In the genomic region with DNA sequence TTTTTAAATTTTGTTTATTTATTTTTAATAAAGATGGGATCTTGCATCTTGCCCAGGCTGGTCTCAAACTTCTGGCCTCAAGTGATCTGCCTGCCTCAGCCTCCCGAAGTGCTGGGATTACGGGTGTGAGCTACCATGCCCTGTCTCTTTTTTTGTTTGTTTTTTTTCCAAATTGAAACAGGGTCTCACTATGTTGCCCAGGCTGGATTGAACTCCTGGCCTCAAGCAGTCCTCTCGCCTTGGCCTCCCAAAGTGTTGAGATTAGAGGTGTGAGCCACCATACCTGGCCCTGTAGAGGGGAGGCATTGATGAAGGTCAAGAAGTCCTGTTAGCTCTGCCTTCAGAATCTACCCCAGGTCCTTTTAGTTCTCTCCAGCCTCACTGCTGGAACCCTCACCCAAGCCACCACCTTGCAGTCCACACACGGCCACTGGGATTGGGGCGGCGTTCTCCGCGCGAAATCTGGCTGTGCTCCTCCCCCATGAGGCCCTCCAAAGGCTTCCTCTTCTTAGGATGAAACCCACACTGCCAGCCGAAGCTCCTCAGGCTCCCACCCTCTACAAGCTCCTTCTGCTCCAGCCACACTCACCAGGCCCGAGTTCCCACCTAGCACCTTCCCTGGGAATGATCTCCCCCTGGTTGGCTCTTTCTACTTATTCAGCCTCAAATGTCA, we compare ENCODE assay signal across 11 cellular contexts. TPM values are rescaled to one million over a fixed set of nuclear protein-coding genes. Genes with fewer than 3 reads are reported as not detected.
DNase-seq lines count a peak whose midpoint lies in the region; ATAC-seq and TF ChIP-seq lines count a peak whose summit lies in the region.
"Had no signal": no experiment of that assay in that cellular context is flagged by ENCODE, and none has a peak within 500 bp of the region (broad histone marks: within the 10 kb centered on the region; RNA-seq: fewer than 3 reads in every experiment).

No MANE protein-coding gene starts in this region.

- H3K4me1 ChIP-seq in mesenchymal stem cell (ENCODE audit: control insufficient read depth, insufficient read depth, low read depth, low read length) (peaks cover 53% of the 10 kb centered on the region), thyroid gland (peaks cover 52 to 81% of the 10 kb centered on the region in 2 donors)

- H3K9me3 Mint-ChIP-seq in T-helper 2 cell treated with Interferon-gamma antibody and Interleukin-4, amounts not matched to agents 5 μg/mL and 100 μg/mL, for 36 hours = peaks cover 5% of the 10 kb centered on the region
- H3K9me3 Mint-ChIP-seq in central memory CD8-positive, alpha-beta T cell = no peaks in the 10 kb centered on the region

- peaks cover 6 to 45% of the 10 kb centered on the region in 2 experiments for H3K36me3 ChIP-seq in mesenchymal stem cell (ENCODE audit: control insufficient read depth in 1 of 2, insufficient read depth in 2 of 2, low read depth in 1 of 2, low read length in 2 of 2)
- no peaks in the 10 kb centered on the region for H3K36me3 ChIP-seq in thyroid gland

- no peaks in the 10 kb centered on the region for H3K27me3 Mint-ChIP-seq in T-helper 2 cell treated with Interferon-gamma antibody and Interleukin-4, amounts not matched to agents 5 μg/mL and 100 μg/mL, for 36 hours (ENCODE audit: low read depth)
- no peaks in the 10 kb centered on the region for H3K27me3 Mint-ChIP-seq in central memory CD8-positive, alpha-beta T cell

- H3K9me3 ChIP-seq in mesenchymal stem cell (ENCODE audit: control insufficient read depth, low read length) = no peaks in the 10 kb centered on the region
- no peaks in the 10 kb centered on the region for H3K9me3 ChIP-seq in thyroid gland

- H2BK5ac ChIP-seq in mesenchymal stem cell (ENCODE audit: low read depth, low read length, poor library complexity, severe bottlenecking) = peak overlapping the region; percentile 60

- no peak overlapping the region for H3K14ac ChIP-seq in mesenchymal stem cell (ENCODE audit: low read length in 2 of 2)

- peak overlapping the region; percentile 96 for H2AK5ac ChIP-seq in mesenchymal stem cell (ENCODE audit: low read length, severe bottlenecking)

- H4K8ac ChIP-seq in mesenchymal stem cell (ENCODE audit: low read length) = peak overlapping the region; percentile 73

- H3K4me3 ChIP-seq in mesenchymal stem cell (ENCODE audit: insufficient read depth in 1 of 2, low read depth in 1 of 2, low read length in 2 of 2) (no peak overlapping the region), thyroid gland (replicated peaks in 1 of 3) (no peak overlapping the region)
- H3K4me3 ChIP-seq: GM12878 had no signal

- H3K27ac Mint-ChIP-seq in T-helper 2 cell treated with Interferon-gamma antibody and Interleukin-4, amounts not matched to agents 5 μg/mL and 100 μg/mL, for 36 hours = peak overlapping the region; percentile 83
- H3K27ac Mint-ChIP-seq in central memory CD8-positive, alpha-beta T cell (ENCODE audit: low read depth) = peak overlapping the region; percentile 97

- WGBS in mesenchymal stem cell = 97% methylated on average over 11 of the region's 11 CpGs
- 93 to 95% methylated on average over 11 of the region's 11 CpGs for WGBS in thyroid gland, 2 donors

- TF ChIP-seq CTCF in thyroid gland (IDR thresholded peaks at IDR 0.05) = no peak

- peaks cover 87% of the 10 kb centered on the region for H3K4me1 Mint-ChIP-seq in T-helper 2 cell treated with Interferon-gamma antibody and Interleukin-4, amounts not matched to agents 5 μg/mL and 100 μg/mL, for 36 hours (ENCODE audit: low read depth)
- peaks cover 88% of the 10 kb centered on the region for H3K4me1 Mint-ChIP-seq in central memory CD8-positive, alpha-beta T cell

- no peak for DNase-seq in T-helper 2 cell treated with Interferon-gamma antibody and Interleukin-4, amounts not matched to agents 5 μg/mL and 100 μg/mL, for 36 hours (ENCODE audit: low spot score)
- DNase-seq in T-helper 2 cell (no peak), mesenchymal stem cell (no peak), thyroid gland (no peak), kidney glomerular epithelial cell (lab: John Stamatoyannopoulos, UW) (no peak), islet precursor cell (no peak)
- DNase-seq in central memory CD8-positive, alpha-beta T cell (ENCODE audit: low spot score in 2 of 2) = no peak
- DNase-seq: posterior cingulate gyrus; stimulated activated naive CD4-positive, alpha-beta T cell treated with Interleukin-2 at 50 U/mL for 16 hours had no signal

- peak overlapping the region; percentile 15 for H3K4me3 Mint-ChIP-seq in T-helper 2 cell treated with Interferon-gamma antibody and Interleukin-4, amounts not matched to agents 5 μg/mL and 100 μg/mL, for 36 hours
- H3K4me3 Mint-ChIP-seq in central memory CD8-positive, alpha-beta T cell = peak overlapping the region; percentile 46

- H3K4ac ChIP-seq in mesenchymal stem cell (ENCODE audit: low read depth in 1 of 2, low read length in 2 of 2) = peak overlapping the region; percentile 30 to 54

- peak overlapping the region in 1 of 2 experiments; percentile 51 for H3K23ac ChIP-seq in mesenchymal stem cell (ENCODE audit: low read length in 2 of 2)

- ATAC-seq in central memory CD8-positive, alpha-beta T cell (replicated peaks; ENCODE audit: extremely low read depth, poor library complexity, severe bottlenecking) = no peak
- ATAC-seq in GM19351 (IDR thresholded peaks at IDR 0.05; ENCODE audit: unreplicated experiment) = no peak
- ATAC-seq: GM12878 had no signal

- peak overlapping the region; percentile 44 for H2BK15ac ChIP-seq in mesenchymal stem cell (ENCODE audit: low read depth, poor library complexity, severe bottlenecking)

- TF ChIP-seq POLR2A in thyroid gland (IDR thresholded peaks at IDR 0.05) = no peak

- H3K36me3 Mint-ChIP-seq in T-helper 2 cell treated with Interferon-gamma antibody and Interleukin-4, amounts not matched to agents 5 μg/mL and 100 μg/mL, for 36 hours (ENCODE audit: low read depth) = peaks cover 38% of the 10 kb centered on the region
- peaks cover 13% of the 10 kb centered on the region for H3K36me3 Mint-ChIP-seq in central memory CD8-positive, alpha-beta T cell (ENCODE audit: insufficient read depth)

- H3K4me2 ChIP-seq in mesenchymal stem cell (ENCODE audit: low read length, poor library complexity, severe bottlenecking) = no peak overlapping the region

- peak overlapping the region; percentile 77 to 92 for H3K18ac ChIP-seq in mesenchymal stem cell (ENCODE audit: low read depth in 1 of 2, low read length in 2 of 2)

- H2AFZ ChIP-seq in mesenchymal stem cell (ENCODE audit: low read depth, low read length) = no peak overlapping the region

- H3K79me1 ChIP-seq in mesenchymal stem cell (replicated peaks; ENCODE audit: low read length, poor library complexity, severe bottlenecking) = no peaks in the 10 kb centered on the region

- H3K27me3 ChIP-seq in mesenchymal stem cell (ENCODE audit: control insufficient read depth in 1 of 2, insufficient read depth in 1 of 2, low read length in 2 of 2) (no peaks in the 10 kb centered on the region), thyroid gland (no peaks in the 10 kb centered on the region)

- no peak overlapping the region for H3K9ac ChIP-seq in mesenchymal stem cell (ENCODE audit: low read length)

- H3K27ac ChIP-seq in mesenchymal stem cell (ENCODE audit: low read length, poor library complexity, severe bottlenecking) = peak overlapping the region; percentile 88
- peak overlapping the region; percentile 98 to 100 (median 99) for H3K27ac ChIP-seq in thyroid gland

- H4K91ac ChIP-seq in mesenchymal stem cell (ENCODE audit: low read length) = peak overlapping the region; percentile 67

- no peak overlapping the region for H2BK120ac ChIP-seq in mesenchymal stem cell (ENCODE audit: low read depth, low read length)

- intact Hi-C loops in thyroid gland (cut with DNase I) = no loop called here

- H2BK12ac ChIP-seq in mesenchymal stem cell (ENCODE audit: low read length in 2 of 2) = peak overlapping the region; percentile 16 to 29

RNA-seq across cellular contexts. Expression of gene ACTN4, which starts 34.9 kb away (rescaled TPM):
- polyA plus RNA-seq in mesenchymal stem cell (2013, experiment 1 of 2) = 259 TPM
- polyA plus RNA-seq in mesenchymal stem cell (2013, experiment 2 of 2) = 250 TPM
- 100 to 1,000 TPM; 191 to 479 (median 365) TPM for total RNA-seq in thyroid gland
